Comparison of ENCODE assay signal across 9 cellular contexts in the genomic region with DNA sequence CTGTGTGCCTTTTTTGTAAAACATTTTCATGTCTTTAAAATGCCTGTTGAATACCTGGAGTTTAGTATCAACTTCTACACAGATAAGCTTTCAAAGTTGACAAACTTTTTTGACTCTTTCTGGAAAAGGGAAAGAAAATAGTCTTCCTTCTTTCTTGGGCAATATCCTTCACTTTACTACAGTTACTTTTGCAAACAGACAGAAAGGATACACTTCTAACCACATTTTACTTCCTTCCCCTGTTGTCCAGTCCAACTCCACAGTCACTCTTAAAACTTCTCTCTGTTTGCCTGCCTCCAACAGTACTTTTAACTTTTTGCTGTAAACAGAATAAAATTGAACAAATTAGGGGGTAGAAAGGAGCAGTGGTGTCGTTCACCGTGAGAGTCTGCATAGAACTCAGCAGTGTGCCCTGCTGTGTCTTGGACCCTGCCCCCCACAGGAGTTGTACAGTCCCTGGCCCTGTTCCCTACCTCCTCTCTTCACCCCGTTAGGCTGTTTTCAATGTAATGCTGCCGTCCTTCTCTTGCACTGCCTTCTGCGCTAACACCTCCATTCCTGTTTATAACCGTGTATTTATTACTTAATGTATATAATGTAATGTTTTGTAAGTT.
DNase-seq lines count a peak whose midpoint lies in the region; ATAC-seq and TF ChIP-seq lines count a peak whose summit lies in the region.
"Had no signal": no experiment of that assay in that cellular context is flagged by ENCODE, and none has a peak within 500 bp of the region (broad histone marks: within the 10 kb centered on the region; RNA-seq: fewer than 3 reads in every experiment).

No MANE protein-coding gene starts in this region.

- H3K79me1 ChIP-seq in mesenchymal stem cell (replicated peaks; ENCODE audit: low read length, poor library complexity, severe bottlenecking), result no peaks in the 10 kb centered on the region

- no peak overlapping the region for H3K4me2 ChIP-seq in mesenchymal stem cell (ENCODE audit: low read length, poor library complexity, severe bottlenecking)

- no peak overlapping the region for H3K23ac ChIP-seq in mesenchymal stem cell (ENCODE audit: low read length in 2 of 2)

- no peaks in the 10 kb centered on the region for H3K9me3 Mint-ChIP-seq in activated CD8-positive, alpha-beta memory T cell treated with anti-CD3 and anti-CD28 coated beads, Interleukin-2, amount 10 ng/mL, durations not matched to agents 7 days and 5 days (ENCODE audit: low read depth)
- H3K9me3 Mint-ChIP-seq in endothelial cell (ENCODE audit: unreplicated experiment) (no peaks in the 10 kb centered on the region), mesothelial cell of epicardium (no peaks in the 10 kb centered on the region)
- H3K9me3 Mint-ChIP-seq in stimulated activated naive CD8-positive, alpha-beta T cell treated with anti-CD3 and anti-CD28 coated beads, Interleukin-15, amount 100 ng/mL, for 72 hours, result no peaks in the 10 kb centered on the region

- no peak for TF ChIP-seq POLR2A in Peyer's patch (IDR thresholded peaks at IDR 0.05)

- H3K14ac ChIP-seq in mesenchymal stem cell (ENCODE audit: low read length in 2 of 2), result peak overlapping the region in 1 of 2 experiments; percentile 95

- H3K27ac Mint-ChIP-seq in activated CD8-positive, alpha-beta memory T cell treated with anti-CD3 and anti-CD28 coated beads, Interleukin-2, amount 10 ng/mL, durations not matched to agents 7 days and 5 days, result peak overlapping the region; percentile 82
- H3K27ac Mint-ChIP-seq in endothelial cell (ENCODE audit: unreplicated experiment) (peak overlapping the region; percentile 94), mesothelial cell of epicardium (no peak overlapping the region)
- H3K27ac Mint-ChIP-seq in stimulated activated naive CD8-positive, alpha-beta T cell treated with anti-CD3 and anti-CD28 coated beads, Interleukin-15, amount 100 ng/mL, for 72 hours, result peak overlapping the region; percentile 78 to 92

- no peak overlapping the region for H3K18ac ChIP-seq in mesenchymal stem cell (ENCODE audit: low read depth in 1 of 2, low read length in 2 of 2)

- H3K9me3 ChIP-seq in Peyer's patch, result no peaks in the 10 kb centered on the region
- H3K9me3 ChIP-seq in mesenchymal stem cell (ENCODE audit: control insufficient read depth, low read length), result no peaks in the 10 kb centered on the region

- H2BK12ac ChIP-seq in mesenchymal stem cell (ENCODE audit: low read length in 2 of 2), result peak overlapping the region in 1 of 2 experiments; percentile 64

- peak overlapping the region in 1 of 2 experiments; percentile 60 for H3K4ac ChIP-seq in mesenchymal stem cell (ENCODE audit: low read depth in 1 of 2, low read length in 2 of 2)

- peaks cover 63% of the 10 kb centered on the region for H3K4me1 Mint-ChIP-seq in activated CD8-positive, alpha-beta memory T cell treated with anti-CD3 and anti-CD28 coated beads, Interleukin-2, amount 10 ng/mL, durations not matched to agents 7 days and 5 days
- H3K4me1 Mint-ChIP-seq in endothelial cell (ENCODE audit: unreplicated experiment), result peaks cover 42% of the 10 kb centered on the region
- H3K4me1 Mint-ChIP-seq in stimulated activated naive CD8-positive, alpha-beta T cell treated with anti-CD3 and anti-CD28 coated beads, Interleukin-15, amount 100 ng/mL, for 72 hours, result peaks cover 78% of the 10 kb centered on the region
- peaks cover 15% of the 10 kb centered on the region for H3K4me1 Mint-ChIP-seq in mesothelial cell of epicardium

- no peak overlapping the region for H2AFZ ChIP-seq in mesenchymal stem cell (ENCODE audit: low read depth, low read length)

- DNase-seq in activated CD8-positive, alpha-beta memory T cell treated with anti-CD3 and anti-CD28 coated beads, Interleukin-2, amount 10 ng/mL, durations not matched to agents 7 days and 5 days, result no peak
- no peak for DNase-seq in activated CD8-positive, alpha-beta memory T cell treated with anti-CD3 and anti-CD28 coated beads, Interleukin-2, amount 50 U/mL, for 4 hours
- DNase-seq in Peyer's patch (no peak), endothelial cell (ENCODE audit: low spot score) (no peak), glomerular visceral epithelial cell (ENCODE audit: extremely low spot score) (no peak), mesenchymal stem cell (no peak), mesothelial cell of epicardium (ENCODE audit: low spot score in 2 of 2, unreplicated experiment in 2 of 2) (no peak)
- no peak for DNase-seq in stimulated activated naive CD8-positive, alpha-beta T cell treated with anti-CD3 and anti-CD28 coated beads, Interleukin-15, amount 100 ng/mL, for 72 hours
- DNase-seq: WERI-Rb-1 had no signal

- peaks cover 0 to 27% (median 9%) of the 10 kb centered on the region in 4 donors for H3K4me1 ChIP-seq in Peyer's patch
- peaks cover 4% of the 10 kb centered on the region for H3K4me1 ChIP-seq in mesenchymal stem cell (ENCODE audit: control insufficient read depth, insufficient read depth, low read depth, low read length)

- H2AK5ac ChIP-seq in mesenchymal stem cell (ENCODE audit: low read length, severe bottlenecking), result no peak overlapping the region

- H3K27me3 ChIP-seq in Peyer's patch, result no peaks in the 10 kb centered on the region
- H3K27me3 ChIP-seq in mesenchymal stem cell (ENCODE audit: control insufficient read depth in 1 of 2, insufficient read depth in 1 of 2, low read length in 2 of 2), result no peaks in the 10 kb centered on the region

- WGBS in mesenchymal stem cell, result 95% methylated on average over 2 of the region's 6 CpGs

- peak overlapping the region; percentile 20 for H3K4me3 Mint-ChIP-seq in activated CD8-positive, alpha-beta memory T cell treated with anti-CD3 and anti-CD28 coated beads, Interleukin-2, amount 10 ng/mL, durations not matched to agents 7 days and 5 days
- H3K4me3 Mint-ChIP-seq in endothelial cell (ENCODE audit: unreplicated experiment) (peak overlapping the region; percentile 44), mesothelial cell of epicardium (no peak overlapping the region)
- H3K4me3 Mint-ChIP-seq in stimulated activated naive CD8-positive, alpha-beta T cell treated with anti-CD3 and anti-CD28 coated beads, Interleukin-15, amount 100 ng/mL, for 72 hours, result peak overlapping the region; percentile 53 to 67

- no peak overlapping the region for H2BK15ac ChIP-seq in mesenchymal stem cell (ENCODE audit: low read depth, poor library complexity, severe bottlenecking)

- ATAC-seq in activated CD8-positive, alpha-beta memory T cell treated with anti-CD3 and anti-CD28 coated beads, Interleukin-2, amount 10 ng/mL, durations not matched to agents 7 days and 5 days, result peak; percentile 17
- no peak for ATAC-seq in stimulated activated naive CD8-positive, alpha-beta T cell treated with anti-CD3 and anti-CD28 coated beads, Interleukin-15, amount 100 ng/mL, for 72 hours

- H3K9ac ChIP-seq in mesenchymal stem cell (ENCODE audit: low read length), result no peak overlapping the region

- peaks cover 56% of the 10 kb centered on the region for H3K36me3 Mint-ChIP-seq in activated CD8-positive, alpha-beta memory T cell treated with anti-CD3 and anti-CD28 coated beads, Interleukin-2, amount 10 ng/mL, durations not matched to agents 7 days and 5 days
- H3K36me3 Mint-ChIP-seq in endothelial cell (ENCODE audit: low read depth, unreplicated experiment) (peaks cover 48% of the 10 kb centered on the region), mesothelial cell of epicardium (peaks cover 43% of the 10 kb centered on the region)

- CTCF ChIA-PET in activated CD8-positive, alpha-beta memory T cell treated with anti-CD3 and anti-CD28 coated beads, Interleukin-2, amount 10 ng/mL, durations not matched to agents 7 days and 5 days (lab: Charles Lee), result interaction anchor here (0.5 to 1.8 kb wide), 3 partner anchors 41 to 1137 kb away, joined by 3 to 5 read pairs (median 4); no protein-coding TSS in a partner anchor

- TF ChIP-seq CTCF in Peyer's patch (IDR thresholded peaks at IDR 0.05) (no peak), endothelial cell (IDR thresholded peaks at IDR 0.05; ENCODE audit: unreplicated experiment) (no peak), mesothelial cell of epicardium (IDR thresholded peaks at IDR 0.05; ENCODE audit: unreplicated experiment) (no peak)

- H2BK120ac ChIP-seq in mesenchymal stem cell (ENCODE audit: low read depth, low read length), result no peak overlapping the region

- peaks cover 0 to 15% (median 0%) of the 10 kb centered on the region in 3 donors for H3K36me3 ChIP-seq in Peyer's patch
- peaks cover 0 to 20% of the 10 kb centered on the region in 2 experiments for H3K36me3 ChIP-seq in mesenchymal stem cell (ENCODE audit: control insufficient read depth in 1 of 2, insufficient read depth in 2 of 2, low read depth in 1 of 2, low read length in 2 of 2)
- H3K36me3 ChIP-seq: WERI-Rb-1 had no signal

- no peaks in the 10 kb centered on the region for H3K27me3 Mint-ChIP-seq in activated CD8-positive, alpha-beta memory T cell treated with anti-CD3 and anti-CD28 coated beads, Interleukin-2, amount 10 ng/mL, durations not matched to agents 7 days and 5 days
- H3K27me3 Mint-ChIP-seq in endothelial cell (ENCODE audit: unreplicated experiment) (peaks cover 7% of the 10 kb centered on the region), mesothelial cell of epicardium (ENCODE audit: low read depth) (no peaks in the 10 kb centered on the region)
- H3K27me3 Mint-ChIP-seq in stimulated activated naive CD8-positive, alpha-beta T cell treated with anti-CD3 and anti-CD28 coated beads, Interleukin-15, amount 100 ng/mL, for 72 hours, result no peaks in the 10 kb centered on the region

- H4K8ac ChIP-seq in mesenchymal stem cell (ENCODE audit: low read length), result no peak overlapping the region

- no peak overlapping the region for H4K91ac ChIP-seq in mesenchymal stem cell (ENCODE audit: low read length)

- no peak overlapping the region for H2BK5ac ChIP-seq in mesenchymal stem cell (ENCODE audit: low read depth, low read length, poor library complexity, severe bottlenecking)

- H3K4me3 ChIP-seq in Peyer's patch (no peak overlapping the region), mesenchymal stem cell (ENCODE audit: insufficient read depth in 1 of 2, low read depth in 1 of 2, low read length in 2 of 2) (no peak overlapping the region)

- H3K27ac ChIP-seq in Peyer's patch (peak overlapping the region; percentile 50 to 77 (median 63)), mesenchymal stem cell (ENCODE audit: low read length, poor library complexity, severe bottlenecking) (no peak overlapping the region)
- H3K27ac ChIP-seq: WERI-Rb-1 had no signal
